Comparison of ENCODE assay signal across 25 cellular contexts in genomic region chr4:139191373-139191772, GRCh38. TPM values are rescaled to one million over a fixed set of nuclear protein-coding genes. Genes with fewer than 3 reads are reported as not detected.
DNase-seq lines count a peak whose midpoint lies in the region; ATAC-seq, FAIRE-seq and TF ChIP-seq lines count a peak whose summit lies in the region.
"Had no signal": no experiment of that assay in that cellular context is flagged by ENCODE, and none has a peak within 500 bp of the region (broad histone marks: within the 10 kb centered on the region; RNA-seq: fewer than 3 reads in every experiment).

No MANE protein-coding gene starts in this region.

- H3K9me3 Mint-ChIP-seq in astrocyte (ENCODE audit: unreplicated experiment), result peaks cover 3% of the 10 kb centered on the region
- H3K9me3 Mint-ChIP-seq: activated CD4-positive, alpha-beta T cell treated with anti-CD3 and anti-CD28 coated beads, Interleukin-2, amount 10 ng/mL, durations not matched to agents 7 days and 5 days; CD8-positive, alpha-beta memory T cell; central memory CD8-positive, alpha-beta T cell; natural killer cell treated with Interleukin-12 subunit alpha and Interleukin-12 subunit beta and Interleukin-15 and Interleukin-18, amount 100 ng/mL, for 72 hours had no signal

- no peak overlapping the region; a peak in 1 of 22 replicates for H3K9ac ChIP-seq in BLaER1 treated with 17β-estradiol and CSF1 and Interleukin-3, amounts not matched to agents 10 nM and 100 nM
- H3K9ac ChIP-seq in KMS-11, result peak overlapping the region; percentile 17; the same call in 1 of the 2 replicates
- H3K9ac ChIP-seq in astrocyte (ENCODE audit: low read length), result no peak overlapping the region
- H3K9ac ChIP-seq in keratinocyte (ENCODE audit: control insufficient read depth, extremely low read depth, insufficient read depth, low read length), result no peak overlapping the region

- H3K27me3 Mint-ChIP-seq in astrocyte (ENCODE audit: low read depth, unreplicated experiment), result no peaks in the 10 kb centered on the region
- H3K27me3 Mint-ChIP-seq: central memory CD8-positive, alpha-beta T cell had no signal

- no peak overlapping the region for H3K4me3 ChIP-seq in BLaER1 treated with 17β-estradiol and CSF1 and Interleukin-3, amounts not matched to agents 10 nM and 100 nM
- no peak overlapping the region for H3K4me3 ChIP-seq in KMS-11 (IDR thresholded peaks at IDR 0.05; ENCODE audit: insufficient read depth, low read depth, low read length)
- H3K4me3 ChIP-seq in astrocyte (ENCODE audit: insufficient read depth, low read depth, low read length), result no peak overlapping the region
- H3K4me3 ChIP-seq in keratinocyte (ENCODE audit: control insufficient read depth in 2 of 3, extremely low read depth in 1 of 3, insufficient read depth in 2 of 3, low read depth in 1 of 3, low read length in 3 of 3), result no peak overlapping the region
- H3K4me3 ChIP-seq: ascending aorta, sigmoid colon, stomach, tibial artery had no signal

- no peak for ATAC-seq in HG03378 (IDR thresholded peaks at IDR 0.05; ENCODE audit: unreplicated experiment)
- ATAC-seq: activated CD8-positive, alpha-beta memory T cell treated with anti-CD3 and anti-CD28 coated beads, Interleukin-2, amount 10 ng/mL, durations not matched to agents 7 days and 5 days; natural killer cell treated with Interleukin-12 subunit alpha and Interleukin-12 subunit beta and Interleukin-15 and Interleukin-18, amount 100 ng/mL, for 72 hours had no signal

- H3K9me1 ChIP-seq in keratinocyte (ENCODE audit: control insufficient read depth, extremely low read depth, insufficient read depth, low read length), result no peaks in the 10 kb centered on the region

- no peaks in the 10 kb centered on the region for H3K36me3 Mint-ChIP-seq in astrocyte (ENCODE audit: low read depth, unreplicated experiment)
- H3K36me3 Mint-ChIP-seq: activated CD8-positive, alpha-beta memory T cell treated with anti-CD3 and anti-CD28 coated beads, Interleukin-2, amount 10 ng/mL, durations not matched to agents 7 days and 5 days; CD8-positive, alpha-beta memory T cell; natural killer cell treated with Interleukin-12 subunit alpha and Interleukin-12 subunit beta and Interleukin-15 and Interleukin-18, amount 100 ng/mL, for 72 hours had no signal

- DNase-seq in astrocyte (ENCODE audit: low read depth) (peak; percentile 39), keratinocyte (ENCODE audit: low read depth, low spot score) (no peak), A172 (ENCODE audit: low spot score) (no peak), D341Med (ENCODE audit: low spot score) (no peak), amniotic stem cell (lab: John Stamatoyannopoulos, UW) (no peak)
- DNase-seq: activated CD4-positive, alpha-beta T cell treated with anti-CD3 and anti-CD28 coated beads, Interleukin-2, amount 10 ng/mL, durations not matched to agents 7 days and 5 days; activated CD8-positive, alpha-beta memory T cell treated with anti-CD3 and anti-CD28 coated beads, Interleukin-2, amount 10 ng/mL, durations not matched to agents 7 days and 5 days; activated naive CD4-positive, alpha-beta T cell treated with anti-CD3 and anti-CD28 coated beads, Interleukin-2, amount 50 U/mL, for 16 hours; CD8-positive, alpha-beta memory T cell; NCI-H1092; NCI-H187; NCI-H524 treated with DMSO at 0.1 percent for 48 hours; sigmoid colon; stimulated activated CD4-positive, alpha-beta T cell treated with anti-CD3 and anti-CD28 coated beads, Interleukin-15, amount 100 ng/mL, for 24 hours; stomach; tibial artery; WERI-Rb-1 had no signal

- H4K20me1 ChIP-seq in BLaER1 treated with 17β-estradiol and CSF1 and Interleukin-3, amounts not matched to agents 10 nM and 100 nM, result no peaks in the 10 kb centered on the region
- no peaks in the 10 kb centered on the region for H4K20me1 ChIP-seq in KMS-11 (ENCODE audit: insufficient read depth)
- no peaks in the 10 kb centered on the region for H4K20me1 ChIP-seq in astrocyte (ENCODE audit: insufficient read depth, low read length)
- H4K20me1 ChIP-seq in keratinocyte (ENCODE audit: control insufficient read depth, extremely low read depth, insufficient read depth, low read length), result no peaks in the 10 kb centered on the region

- no peak overlapping the region for H3K4me3 Mint-ChIP-seq in astrocyte (ENCODE audit: unreplicated experiment)
- H3K4me3 Mint-ChIP-seq: activated CD4-positive, alpha-beta T cell treated with anti-CD3 and anti-CD28 coated beads, Interleukin-2, amount 10 ng/mL, durations not matched to agents 7 days and 5 days; activated CD8-positive, alpha-beta memory T cell treated with anti-CD3 and anti-CD28 coated beads, Interleukin-2, amount 10 ng/mL, durations not matched to agents 7 days and 5 days; CD8-positive, alpha-beta memory T cell; central memory CD8-positive, alpha-beta T cell; natural killer cell treated with Interleukin-12 subunit alpha and Interleukin-12 subunit beta and Interleukin-15 and Interleukin-18, amount 100 ng/mL, for 72 hours had no signal

- H3K27ac ChIP-seq in BLaER1 treated with 17β-estradiol and CSF1 and Interleukin-3, amounts not matched to agents 10 nM and 100 nM, result peak overlapping the region in 9 of 11 experiments; percentile 12 to 91 (median 37); a peak in 15 of 22 replicates
- H3K27ac ChIP-seq in KMS-11 (peak overlapping the region; percentile 59), astrocyte (ENCODE audit: low read depth, low read length) (no peak overlapping the region), keratinocyte (ENCODE audit: control insufficient read depth, insufficient read depth, low read length) (no peak overlapping the region)
- H3K27ac ChIP-seq: ascending aorta, sigmoid colon, stomach, tibial artery, WERI-Rb-1 had no signal

- dilution Hi-C loops in keratinocyte (cut with MboI; ENCODE audit: extremely low pct_ligation_motif_present, low sequenced_read_pairs), result no loop called here

- H3K9me3 ChIP-seq in BLaER1 treated with 17β-estradiol and CSF1 and Interleukin-3, amounts not matched to agents 10 nM and 100 nM (replicated peaks in 1 of 11), result 0 out of 22 replicates have a peak, but pooled peaks cover 0 to 5% (median 0%) of the 10 kb centered on the region in 11 experiments
- H3K9me3 ChIP-seq in astrocyte (ENCODE audit: insufficient read depth, low read depth, low read length) (no peaks in the 10 kb centered on the region), keratinocyte (ENCODE audit: control insufficient read depth, low read depth, low read length) (no peaks in the 10 kb centered on the region)
- H3K9me3 ChIP-seq: ascending aorta, sigmoid colon, stomach, tibial artery had no signal

- peaks cover 12 to 62% (median 47%) of the 10 kb centered on the region in 10 experiments for H3K4me1 ChIP-seq in BLaER1 treated with 17β-estradiol and CSF1 and Interleukin-3, amounts not matched to agents 10 nM and 100 nM
- H3K4me1 ChIP-seq in KMS-11 (ENCODE audit: low read depth, poor library complexity, severe bottlenecking), result peaks cover 37% of the 10 kb centered on the region
- H3K4me1 ChIP-seq in astrocyte (ENCODE audit: insufficient read depth, low read length), result no peaks in the 10 kb centered on the region
- no peaks in the 10 kb centered on the region for H3K4me1 ChIP-seq in keratinocyte (ENCODE audit: control insufficient read depth, extremely low read depth, insufficient read depth, low read length)
- H3K4me1 ChIP-seq: ascending aorta, sigmoid colon, stomach, tibial artery had no signal

- H3K4me1 Mint-ChIP-seq in astrocyte (ENCODE audit: low read depth, unreplicated experiment), result peaks cover 3% of the 10 kb centered on the region
- H3K4me1 Mint-ChIP-seq: activated CD4-positive, alpha-beta T cell treated with anti-CD3 and anti-CD28 coated beads, Interleukin-2, amount 10 ng/mL, durations not matched to agents 7 days and 5 days; CD8-positive, alpha-beta memory T cell; central memory CD8-positive, alpha-beta T cell had no signal

- no peaks in the 10 kb centered on the region for H3K27me3 ChIP-seq in BLaER1 treated with 17β-estradiol and CSF1 and Interleukin-3, amounts not matched to agents 10 nM and 100 nM
- H3K27me3 ChIP-seq in KMS-11 (ENCODE audit: insufficient read depth, low read depth), result no peaks in the 10 kb centered on the region
- no peaks in the 10 kb centered on the region for H3K27me3 ChIP-seq in astrocyte (ENCODE audit: insufficient read depth, low read length)
- no peaks in the 10 kb centered on the region for H3K27me3 ChIP-seq in keratinocyte (ENCODE audit: control insufficient read depth, extremely low read depth, insufficient read depth, low read length)
- H3K27me3 ChIP-seq: ascending aorta, sigmoid colon, stomach, tibial artery had no signal

- no peak for FAIRE-seq in astrocyte (lab: Jason Lieb, UNC)
- no peak for FAIRE-seq in keratinocyte (lab: Jason Lieb, UNC)
- FAIRE-seq: HTR-8/SVneo, islet of Langerhans had no signal

- peak overlapping the region in 6 of 11 experiments; percentile 20 to 70 (median 42); a peak in 9 of 22 replicates for H3K4me2 ChIP-seq in BLaER1 treated with 17β-estradiol and CSF1 and Interleukin-3, amounts not matched to agents 10 nM and 100 nM
- H3K4me2 ChIP-seq in KMS-11 (peak overlapping the region; percentile 66), astrocyte (ENCODE audit: low read length) (no peak overlapping the region), keratinocyte (ENCODE audit: control insufficient read depth, extremely low read depth, insufficient read depth, low read depth, low read length) (no peak overlapping the region)

- no peak overlapping the region for H3K27ac Mint-ChIP-seq in astrocyte (ENCODE audit: unreplicated experiment)
- H3K27ac Mint-ChIP-seq: activated CD4-positive, alpha-beta T cell treated with anti-CD3 and anti-CD28 coated beads, Interleukin-2, amount 10 ng/mL, durations not matched to agents 7 days and 5 days; activated CD8-positive, alpha-beta memory T cell treated with anti-CD3 and anti-CD28 coated beads, Interleukin-2, amount 10 ng/mL, durations not matched to agents 7 days and 5 days; natural killer cell treated with Interleukin-12 subunit alpha and Interleukin-12 subunit beta and Interleukin-15 and Interleukin-18, amount 100 ng/mL, for 72 hours had no signal

- peak overlapping the region; percentile 60 for H2AFZ ChIP-seq in KMS-11 (ENCODE audit: low read depth)
- no peak overlapping the region for H2AFZ ChIP-seq in astrocyte (ENCODE audit: low read depth, low read length)
- peak overlapping the region; percentile 58 for H2AFZ ChIP-seq in keratinocyte (ENCODE audit: control insufficient read depth, low read length)

- H3K79me2 ChIP-seq in KMS-11 (ENCODE audit: insufficient read depth, low read depth), result no peaks in the 10 kb centered on the region
- no peaks in the 10 kb centered on the region for H3K79me2 ChIP-seq in astrocyte (ENCODE audit: insufficient read depth, low read length)
- H3K79me2 ChIP-seq in keratinocyte (ENCODE audit: control insufficient read depth, insufficient read depth, low read length), result no peaks in the 10 kb centered on the region

- TF ChIP-seq CTCF in KMS-11 (conservative IDR thresholded peaks at IDR 0.05; ENCODE audit: low read depth, low read length), result no peak
- TF ChIP-seq CTCF in astrocyte (IDR thresholded peaks at IDR 0.05; ENCODE audit: insufficient read depth, low read depth, low read length), result no peak
- TF ChIP-seq CTCF in keratinocyte (optimal IDR thresholded peaks at IDR 0.05 in 1 of 3, IDR thresholded peaks at IDR 0.05 in 1 of 3, conservative IDR thresholded peaks at IDR 0.05 in 1 of 3; ENCODE audit: extremely low read depth in 1 of 3, insufficient read depth in 2 of 3, low read length in 3 of 3), result no peak

- H3K36me3 ChIP-seq in BLaER1 treated with 17β-estradiol and CSF1 and Interleukin-3, amounts not matched to agents 10 nM and 100 nM, result no peaks in the 10 kb centered on the region
- H3K36me3 ChIP-seq in KMS-11 (ENCODE audit: insufficient read depth) (no peaks in the 10 kb centered on the region), astrocyte (ENCODE audit: insufficient read depth, low read length) (no peaks in the 10 kb centered on the region), keratinocyte (ENCODE audit: control insufficient read depth in 2 of 2, extremely low read depth in 1 of 2, insufficient read depth in 2 of 2, low read length in 2 of 2) (no peaks in the 10 kb centered on the region)
- H3K36me3 ChIP-seq: ascending aorta, sigmoid colon, stomach, tibial artery, WERI-Rb-1 had no signal

RNA-seq across cellular contexts. Expression of gene ELF2, which starts 14.4 kb away (rescaled TPM):
- 23.6 and 25.1 TPM in 2 replicates for total RNA-seq in astrocyte
- polyA plus RNA-seq in keratinocyte, result 15.8 to 19.6 TPM (median 16.4 TPM) in 3 replicates
- polyA plus RNA-seq in keratinocyte (2011; ENCODE audit: low read depth), result 17.8 TPM
- polyA plus RNA-seq in keratinocyte (2011; cell fraction: cytosol; rRNA removed), result 9.2 and 15.3 TPM in 2 replicates
- polyA plus RNA-seq in keratinocyte (2011; cell fraction: nucleus; rRNA removed), result 18.9 and 19.4 TPM in 2 replicates
- polyA plus RNA-seq in keratinocyte (2012; ENCODE audit: low replicate concordance), result 10.7 and 13.7 TPM in 2 replicates
- polyA minus RNA-seq in keratinocyte, result 12.1 to 31.0 TPM (median 20.7 TPM) in 3 replicates
- polyA minus RNA-seq in keratinocyte (2011; cell fraction: cytosol; rRNA and poly(A)+ RNA removed), result 11.7 TPM
- 14.8 and 22.0 TPM in 2 replicates for polyA minus RNA-seq in keratinocyte (2011; cell fraction: nucleus; rRNA and poly(A)+ RNA removed)
- total RNA-seq in A172 (2014; rRNA removed; shearing (Covaris generic)), result 15.0 and 24.7 TPM in 2 replicates

Comparison
In these comparisons a context has a peak if more than half of its experiments do, and no peak if none do; other contexts are left out.
1. H3K27ac ChIP-seq: peak in BLaER1 treated with 17β-estradiol and CSF1 and Interleukin-3, amounts not matched to agents 10 nM and 100 nM (9 of 11) and KMS-11 (single experiment); none in astrocyte (single experiment) and keratinocyte (single experiment).
2. H3K4me2 ChIP-seq: peak in BLaER1 treated with 17β-estradiol and CSF1 and Interleukin-3, amounts not matched to agents 10 nM and 100 nM (6 of 11) and KMS-11 (single experiment); none in astrocyte (single experiment) and keratinocyte (single experiment).